ENCODE assay signal across 2 cellular contexts in genomic region chr2:127185093-127185492, GRCh38.
TF ChIP-seq lines count a peak whose summit lies in the region.

No MANE protein-coding gene starts in this region.

TF ChIP-seq in HCT116, 20 proteins besides CTCF, POLR2A, EP300 and RAD21:
- TF ChIP-seq ZNF274 (IDR thresholded peaks at IDR 0.05; ENCODE audit: low read depth, low read length) (no peak), ELF1 (IDR thresholded peaks at IDR 0.05; ENCODE audit: borderline replicate concordance, low read depth) (no peak), EGR1 (IDR thresholded peaks at IDR 0.05; ENCODE audit: low read depth) (no peak), EZH2 (IDR thresholded peaks at IDR 0.05) (no peak), MAX (IDR thresholded peaks at IDR 0.05) (no peak), FOSL1 (IDR thresholded peaks at IDR 0.05; ENCODE audit: low read depth) (no peak), EZH2phosphoT487 (IDR thresholded peaks at IDR 0.05; ENCODE audit: borderline replicate concordance) (no peak), ZBTB33 (IDR thresholded peaks at IDR 0.05; ENCODE audit: extremely low read depth, insufficient replicate concordance, low read length) (no peak), CEBPB (IDR thresholded peaks at IDR 0.05; ENCODE audit: low read depth) (no peak), SP1 (IDR thresholded peaks at IDR 0.05; ENCODE audit: low read depth) (no peak), SIN3A (IDR thresholded peaks at IDR 0.05; ENCODE audit: low read depth) (no peak), TCF7L2 (IDR thresholded peaks at IDR 0.05; ENCODE audit: borderline replicate concordance, extremely low read depth, insufficient read depth, insufficient read length) (no peak), JUND (IDR thresholded peaks at IDR 0.05) (no peak), CBX3 (IDR thresholded peaks at IDR 0.05; ENCODE audit: low read depth) (no peak), ZFX (IDR thresholded peaks at IDR 0.05) (no peak), YY1 (IDR thresholded peaks at IDR 0.05; ENCODE audit: extremely low read depth, insufficient replicate concordance, low read depth, low read length) (no peak), POLR2AphosphoS5 (IDR thresholded peaks at IDR 0.05; ENCODE audit: low read depth, low read length) (no peak)
TF ChIP-seq in HCT116: peak in this region for 0.

TF ChIP-seq in GM12878, 131 proteins besides CTCF, POLR2A, EP300 and RAD21:
- TF ChIP-seq FOXK2 (IDR thresholded peaks at IDR 0.05): no peak
- no peak for TF ChIP-seq STAT1 (conservative IDR thresholded peaks at IDR 0.05)
- no peak for TF ChIP-seq HDAC2 (IDR thresholded peaks at IDR 0.05)
- no peak for TF ChIP-seq RB1 (IDR thresholded peaks at IDR 0.05; ENCODE audit: borderline replicate concordance)
- TF ChIP-seq RBBP5 (conservative IDR thresholded peaks at IDR 0.05): no peak
- TF ChIP-seq SRF (IDR thresholded peaks at IDR 0.05; ENCODE audit: low read depth in 2 of 2, low read length in 2 of 2): no peak
- no peak for TF ChIP-seq CBX3 (IDR thresholded peaks at IDR 0.05; ENCODE audit: borderline replicate concordance, low read depth)
- TF ChIP-seq TCF12 (IDR thresholded peaks at IDR 0.05; ENCODE audit: low read depth, low read length): no peak
- no peak for TF ChIP-seq ZBED1 (IDR thresholded peaks at IDR 0.05; ENCODE audit: borderline replicate concordance)
- TF ChIP-seq IRF5 (IDR thresholded peaks at IDR 0.05; ENCODE audit: borderline replicate concordance): no peak
